29 cellular contexts compared by ENCODE assay signal in genomic region chrX:9500584-9500983, GRCh38.
"Had no signal": no experiment of that assay in that cellular context is flagged by ENCODE, and none has a peak within 500 bp of the region (broad histone marks: within the 10 kb centered on the region; RNA-seq: fewer than 3 reads in every experiment).

No MANE protein-coding gene starts in this region.

- H3K79me2 ChIP-seq: parathyroid adenoma had no signal

- H3K4me3 Mint-ChIP-seq: natural killer cell; nephron; neural progenitor cell; stimulated activated memory B cell treated with anti-CD40 and anti-IgM and Interleukin-4, amounts not matched to agents 10 μg/mL and 1 μg/mL and 100 μg/mL, for 72 hours; stimulated activated naive CD8-positive, alpha-beta T cell treated with anti-CD3 and anti-CD28 coated beads, Interleukin-15, amount 100 ng/mL, for 72 hours; type B pancreatic cell had no signal

- DNase-seq: natural killer cell; occipital lobe; ovary; posterior cingulate gyrus; psoas muscle; right cardiac atrium; right lobe of liver; sigmoid colon; small intestine; stimulated activated CD4-positive, alpha-beta T cell treated with anti-CD3 and anti-CD28 coated beads, Interleukin-15, amount 100 ng/mL, for 24 hours; stimulated activated CD4-positive, alpha-beta T cell treated with anti-CD3 and anti-CD28 coated beads, Interleukin-2, amount 100 ng/mL, for 24 hours; stimulated activated CD4-positive, alpha-beta T cell treated with anti-CD3 and anti-CD28 coated beads, Interleukin-2, amount 100 ng/mL, for 48 hours; stimulated activated CD4-positive, alpha-beta T cell treated with anti-CD3 and anti-CD28 coated beads, Interleukin-4, amount 100 ng/mL, for 24 hours; stimulated activated naive CD4-positive, alpha-beta T cell; stimulated activated naive CD8-positive, alpha-beta T cell treated with anti-CD3 and anti-CD28 coated beads, Interleukin-15, amount 100 ng/mL, for 72 hours; stimulated activated naive CD8-positive, alpha-beta T cell treated with anti-CD3 and anti-CD28 coated beads, Interleukin-15, Interleukin-2, amounts not matched to agents 100 U/mL and 50 U/mL, for 24 hours; substantia nigra; testis; tibial artery; transverse colon; upper lobe of right lung; uterus had no signal

- H3K27me3 Mint-ChIP-seq: progenitor cell of endocrine pancreas; stimulated activated memory B cell treated with anti-CD40 and anti-IgM and Interleukin-4, amounts not matched to agents 10 μg/mL and 1 μg/mL and 100 μg/mL, for 72 hours; stimulated activated naive CD8-positive, alpha-beta T cell treated with anti-CD3 and anti-CD28 coated beads, Interleukin-15, amount 100 ng/mL, for 72 hours; type B pancreatic cell had no signal

- H3K36me3 Mint-ChIP-seq: natural killer cell had no signal

- H3K27ac Mint-ChIP-seq: natural killer cell; nephron; neural progenitor cell; progenitor cell of endocrine pancreas; stimulated activated memory B cell treated with anti-CD40 and anti-IgM and Interleukin-4, amounts not matched to agents 10 μg/mL and 1 μg/mL and 100 μg/mL, for 72 hours; type B pancreatic cell had no signal

- H3K9me3 Mint-ChIP-seq: stimulated activated memory B cell treated with anti-CD40 and anti-IgM and Interleukin-4, amounts not matched to agents 10 μg/mL and 1 μg/mL and 100 μg/mL, for 72 hours had no signal

- H3K27me3 ChIP-seq: neural progenitor cell, ovary, right lobe of liver, sigmoid colon, suprapubic skin, testis, tibial artery, transverse colon, upper lobe of right lung, uterus had no signal

- H3K4me1 ChIP-seq: neural progenitor cell, parathyroid adenoma, psoas muscle, right lobe of liver, sigmoid colon, suprapubic skin, testis, tibial artery, transverse colon, upper lobe of right lung, uterus had no signal

- H3K36me3 ChIP-seq: neural progenitor cell, ovary, right lobe of liver, sigmoid colon, transverse colon, upper lobe of right lung, uterus had no signal

- FAIRE-seq: small intestine had no signal

- H3K9ac ChIP-seq: neural progenitor cell, parathyroid adenoma had no signal

- ATAC-seq: natural killer cell; psoas muscle; right cardiac atrium; right lobe of liver; stimulated activated memory B cell treated with anti-CD40 and anti-IgM and Interleukin-4, amounts not matched to agents 10 μg/mL and 1 μg/mL and 100 μg/mL, for 72 hours; stimulated activated naive CD8-positive, alpha-beta T cell treated with anti-CD3 and anti-CD28 coated beads, Interleukin-15, amount 100 ng/mL, for 72 hours; stimulated activated naive CD8-positive, alpha-beta T cell treated with anti-CD3 and anti-CD28 coated beads, Interleukin-15, Interleukin-2, amounts not matched to agents 100 U/mL and 50 U/mL, for 24 hours; upper lobe of right lung had no signal

- H3K4me3 ChIP-seq: neural progenitor cell, ovary, psoas muscle, right lobe of liver, sigmoid colon, suprapubic skin, testis, tibial artery, transverse colon, upper lobe of right lung, uterus had no signal

- H3K27ac ChIP-seq: neural progenitor cell, ovary, parathyroid adenoma, psoas muscle, right lobe of liver, sigmoid colon, suprapubic skin, testis, tibial artery, transverse colon, upper lobe of right lung, uterus had no signal

- H2AFZ ChIP-seq: neural progenitor cell, parathyroid adenoma had no signal

- H3K4me1 Mint-ChIP-seq: nephron; stimulated activated naive CD8-positive, alpha-beta T cell treated with anti-CD3 and anti-CD28 coated beads, Interleukin-15, amount 100 ng/mL, for 72 hours had no signal

- H3K4me2 ChIP-seq: neural progenitor cell had no signal

- H3K9me3 ChIP-seq: ovary, psoas muscle, right lobe of liver, sigmoid colon, suprapubic skin, testis, tibial artery, transverse colon, upper lobe of right lung, uterus had no signal
